10 cellular contexts compared by ENCODE assay signal in the genomic region with DNA sequence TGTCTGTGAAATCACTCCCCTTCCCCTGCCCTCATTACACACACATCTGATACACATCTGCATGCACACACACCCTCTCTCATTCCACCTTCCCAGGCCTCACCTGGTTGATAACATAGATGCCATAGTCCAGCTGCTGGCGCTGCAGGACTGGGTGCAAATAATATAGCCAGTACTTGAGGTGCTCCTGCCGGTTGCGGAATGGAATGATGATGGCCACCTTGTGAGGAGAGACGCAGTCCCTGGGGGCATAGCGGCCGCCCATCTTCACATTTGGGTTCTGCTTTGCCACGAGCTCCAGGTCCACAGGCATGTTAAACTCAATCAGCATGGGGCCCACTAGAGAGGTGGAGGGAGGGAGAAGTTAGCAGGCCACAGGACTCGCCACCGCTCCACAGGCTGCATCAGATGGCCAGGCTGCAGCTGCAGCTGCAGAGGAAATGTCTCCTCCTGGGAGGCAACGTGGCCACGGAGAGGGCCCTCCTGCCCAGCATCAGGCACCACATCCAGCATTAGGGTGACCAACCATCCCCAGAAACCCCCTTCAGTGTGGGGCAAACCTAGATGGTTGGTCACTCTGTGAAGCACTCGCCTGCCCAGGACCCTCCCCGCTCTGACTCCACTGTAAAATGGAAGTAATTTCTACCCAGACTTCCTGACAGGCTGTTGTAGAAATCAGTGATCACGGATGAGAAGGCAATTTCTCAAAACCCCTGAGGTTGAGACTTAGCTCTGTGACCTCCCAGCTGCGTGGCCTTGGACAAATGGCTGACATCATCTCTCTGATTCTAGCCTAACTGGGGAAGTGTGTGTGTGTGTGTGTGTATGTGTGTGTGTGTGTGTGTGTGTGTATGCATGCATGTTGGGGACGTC. TPM values are rescaled to one million over a fixed set of nuclear protein-coding genes. Genes with fewer than 3 reads are reported as not detected.
DNase-seq lines count a peak whose midpoint lies in the region; ATAC-seq and TF ChIP-seq lines count a peak whose summit lies in the region.
"Had no signal": no experiment of that assay in that cellular context is flagged by ENCODE, and none has a peak within 500 bp of the region (broad histone marks: within the 10 kb centered on the region; RNA-seq: fewer than 3 reads in every experiment).

No MANE protein-coding gene starts in this region.

- H3K9me2 ChIP-seq in PC-9 (ENCODE audit: insufficient read depth): no peaks in the 10 kb centered on the region

- peaks cover 52% of the 10 kb centered on the region for H3K79me2 ChIP-seq in PC-9 (ENCODE audit: low read depth)

- H3K36me3 ChIP-seq in right atrium auricular region: peaks cover 36% of the 10 kb centered on the region
- H3K36me3 ChIP-seq in sigmoid colon: peaks cover 6 to 42% (median 9%) of the 10 kb centered on the region in 4 donors
- H3K36me3 ChIP-seq in PC-9 (ENCODE audit: low read depth): no peaks in the 10 kb centered on the region; the same call in 1 of the 2 replicates

- intact Hi-C loops in sigmoid colon (cut with DNase I): loop anchor here (5.0 to 10.0 kb wide), 2 partner anchors 92 to 1179 kb away; no protein-coding TSS in a partner anchor
- intact Hi-C loops in PC-9 (cut with micrococcal nuclease; ENCODE audit: unreplicated experiment): no loop called here

- H3K4me3 Mint-ChIP-seq in T-cell: peak overlapping the region in 1 of 3 donors; percentile 43
- H3K4me3 Mint-ChIP-seq: nephron progenitor cell had no signal

- TF ChIP-seq CTCF in GM13976 (IDR thresholded peaks at IDR 0.05; ENCODE audit: borderline replicate concordance, control extremely low read depth, extremely low read depth, insufficient read depth, missing control alignments) (no peak), right atrium auricular region (IDR thresholded peaks at IDR 0.05) (no peak), sigmoid colon (IDR thresholded peaks at IDR 0.05) (no peak), PC-9 (conservative IDR thresholded peaks at IDR 0.05) (no peak)

- in situ Hi-C loops in GM13976 (cut with MboI; ENCODE audit: low sequenced_read_pairs, unreplicated experiment): no loop called here

- peaks cover 0 to 97% of the 10 kb centered on the region in 2 donors for H3K4me1 ChIP-seq in right atrium auricular region
- H3K4me1 ChIP-seq in sigmoid colon: peaks cover 0 to 61% (median 26%) of the 10 kb centered on the region in 4 donors
- peaks cover 37% of the 10 kb centered on the region for H3K4me1 ChIP-seq in PC-9 (replicated peaks; ENCODE audit: insufficient read depth)

- H3K4me3 ChIP-seq in right atrium auricular region (no peak overlapping the region), sigmoid colon (no peak overlapping the region), PC-9 (no peak overlapping the region)
- H3K4me3 ChIP-seq: thoracic aorta had no signal

- H3K27me3 Mint-ChIP-seq in T-cell: no peaks in the 10 kb centered on the region

- H3K9me3 ChIP-seq in right atrium auricular region (no peaks in the 10 kb centered on the region), sigmoid colon (no peaks in the 10 kb centered on the region), PC-9 (ENCODE audit: insufficient read depth, low read depth) (no peaks in the 10 kb centered on the region)
- H3K9me3 ChIP-seq: thoracic aorta had no signal

- no peaks in the 10 kb centered on the region for H4K20me1 ChIP-seq in PC-9 (ENCODE audit: insufficient read depth)

- H3K27ac ChIP-seq in right atrium auricular region (peak overlapping the region; percentile 49 to 65), sigmoid colon (no peak overlapping the region), PC-9 (no peak overlapping the region)

- H3F3A ChIP-seq in PC-9 (ENCODE audit: insufficient read depth, low read depth): peaks cover 21% of the 10 kb centered on the region; the same call in 1 of the 2 replicates

- ATAC-seq in T-cell (replicated peaks in 1 of 4) (no peak), HG03521 (IDR thresholded peaks at IDR 0.05; ENCODE audit: unreplicated experiment) (no peak)

- 75 to 91% methylated on average over 16 of the region's 16 CpGs for WGBS in sigmoid colon, 2 donors

- H3K27me3 ChIP-seq in right atrium auricular region (no peaks in the 10 kb centered on the region), sigmoid colon (no peaks in the 10 kb centered on the region), PC-9 (ENCODE audit: insufficient read depth, low read depth) (no peaks in the 10 kb centered on the region)

- no peaks in the 10 kb centered on the region for H3K9me3 Mint-ChIP-seq in T-cell
- H3K9me3 Mint-ChIP-seq: nephron progenitor cell had no signal

- peak overlapping the region; percentile 30 to 36 for H3K27ac Mint-ChIP-seq in T-cell

- DNase-seq in GM13976 (ENCODE audit: low spot score): peak; percentile 41
- no peak for DNase-seq in T-cell
- no peak for DNase-seq in right atrium auricular region (ENCODE audit: low spot score)
- peak; percentile 57 for DNase-seq in sigmoid colon
- no peak for DNase-seq in COLO829 (ENCODE audit: low spot score)
- no peak for DNase-seq in SHP77 (lab: John Stamatoyannopoulos, UW)
- no peak for DNase-seq in PC-9
- DNase-seq: nephron progenitor cell had no signal

- CTCF ChIA-PET in T-cell (lab: Charles Lee): no interaction called here
- CTCF ChIA-PET in PC-9 (lab: Charles Lee): no interaction called here

- H3K4me2 ChIP-seq in PC-9: no peak overlapping the region

- POLR2A ChIA-PET in T-cell (lab: Charles Lee): interaction anchor here in 1 of 2 donors (0.5 kb wide), 1 partner anchor 17 kb away, joined by 4 read pairs; no protein-coding TSS in a partner anchor
- POLR2A ChIA-PET in PC-9 (lab: Charles Lee; ENCODE audit: unreplicated experiment): no interaction called here

- peaks cover 66 to 80% (median 70%) of the 10 kb centered on the region in 3 donors for H3K4me1 Mint-ChIP-seq in T-cell

- TF ChIP-seq POLR2A in sigmoid colon (IDR thresholded peaks at IDR 0.05): no peak

- BruUV-seq in PC-9 (replicated peaks; lab: Mats Ljungman, UMichigan): no TSS peak

- peaks cover 31% of the 10 kb centered on the region for H3K36me3 Mint-ChIP-seq in T-cell

- H2AFZ ChIP-seq in PC-9: no peak overlapping the region

- no peak for TF ChIP-seq EP300 in sigmoid colon (IDR thresholded peaks at IDR 0.05)

RNA-seq across cellular contexts. Expression of gene B4GALT1, which starts 31.8 kb away (rescaled TPM):
- total RNA-seq in T-cell (10 to 100 TPM; 33.2 to 85.3 (median 44.1) TPM), right atrium auricular region (10 to 100 TPM; 57.6 to 76.1 TPM), sigmoid colon (10 to 100 TPM; 20.3 to 28.0 (median 25.0) TPM), PC-9 (2021) (75.6 and 87.2 TPM in 2 replicates)
- 100 to 1,000 TPM in 1 of 3 donors, 10 to 100 TPM in 2; 24.0 to 107 (median 61.5) TPM for polyA plus RNA-seq in sigmoid colon

RNA-seq across cellular contexts. Expression of gene SMU1, which starts 58.8 kb away (rescaled TPM):
- total RNA-seq in T-cell (10 to 100 TPM; 22.6 to 25.5 (median 24.4) TPM), right atrium auricular region (10 to 100 TPM; 11.4 to 12.2 TPM), sigmoid colon (10 to 100 TPM; 15.0 to 22.3 (median 20.1) TPM), PC-9 (2021) (12.6 and 14.5 TPM in 2 replicates)
- polyA plus RNA-seq in sigmoid colon: 10 to 100 TPM in 2 of 3 donors, 1 to 10 TPM in 1; 8.4 to 11.9 (median 10.4) TPM

Comparison
In these comparisons a context has a peak if more than half of its experiments do, and no peak if none do; other contexts are left out.
1. DNase-seq: peak in GM13976 (single experiment) and sigmoid colon (single experiment); none in T-cell (0 of 34), right atrium auricular region (single experiment), COLO829 (single experiment), SHP77 (0 of 2) and PC-9 (0 of 2).
2. H3K27ac ChIP-seq: peak in right atrium auricular region (2 of 2); none in sigmoid colon (0 of 4) and PC-9 (single experiment).